Comparison of ENCODE assay signal across 1 cellular context in the genomic region with DNA sequence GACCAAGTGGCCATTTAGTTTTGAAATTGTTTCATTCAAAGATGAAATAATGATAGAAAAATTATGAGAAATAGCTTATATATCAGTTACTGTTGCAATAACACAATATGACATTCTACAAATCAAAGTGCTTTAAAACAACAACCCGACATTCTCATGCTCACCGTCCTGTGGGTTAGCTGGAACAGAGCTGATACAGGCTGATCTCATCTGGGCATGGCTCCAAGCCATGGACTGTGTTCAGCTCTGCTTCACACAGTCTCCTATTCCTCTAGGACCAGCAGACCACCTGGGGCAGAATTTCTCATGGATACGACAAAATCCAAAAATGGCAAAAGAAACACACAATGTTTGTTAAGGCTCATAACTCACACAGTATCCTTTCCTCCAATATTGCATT.
TF ChIP-seq lines count a peak whose summit lies in the region.

No MANE protein-coding gene starts in this region.

TF ChIP-seq in GM23338, 12 proteins besides CTCF, POLR2A, EP300 and RAD21 (continued from another document):
- TF ChIP-seq, protein P1, sequence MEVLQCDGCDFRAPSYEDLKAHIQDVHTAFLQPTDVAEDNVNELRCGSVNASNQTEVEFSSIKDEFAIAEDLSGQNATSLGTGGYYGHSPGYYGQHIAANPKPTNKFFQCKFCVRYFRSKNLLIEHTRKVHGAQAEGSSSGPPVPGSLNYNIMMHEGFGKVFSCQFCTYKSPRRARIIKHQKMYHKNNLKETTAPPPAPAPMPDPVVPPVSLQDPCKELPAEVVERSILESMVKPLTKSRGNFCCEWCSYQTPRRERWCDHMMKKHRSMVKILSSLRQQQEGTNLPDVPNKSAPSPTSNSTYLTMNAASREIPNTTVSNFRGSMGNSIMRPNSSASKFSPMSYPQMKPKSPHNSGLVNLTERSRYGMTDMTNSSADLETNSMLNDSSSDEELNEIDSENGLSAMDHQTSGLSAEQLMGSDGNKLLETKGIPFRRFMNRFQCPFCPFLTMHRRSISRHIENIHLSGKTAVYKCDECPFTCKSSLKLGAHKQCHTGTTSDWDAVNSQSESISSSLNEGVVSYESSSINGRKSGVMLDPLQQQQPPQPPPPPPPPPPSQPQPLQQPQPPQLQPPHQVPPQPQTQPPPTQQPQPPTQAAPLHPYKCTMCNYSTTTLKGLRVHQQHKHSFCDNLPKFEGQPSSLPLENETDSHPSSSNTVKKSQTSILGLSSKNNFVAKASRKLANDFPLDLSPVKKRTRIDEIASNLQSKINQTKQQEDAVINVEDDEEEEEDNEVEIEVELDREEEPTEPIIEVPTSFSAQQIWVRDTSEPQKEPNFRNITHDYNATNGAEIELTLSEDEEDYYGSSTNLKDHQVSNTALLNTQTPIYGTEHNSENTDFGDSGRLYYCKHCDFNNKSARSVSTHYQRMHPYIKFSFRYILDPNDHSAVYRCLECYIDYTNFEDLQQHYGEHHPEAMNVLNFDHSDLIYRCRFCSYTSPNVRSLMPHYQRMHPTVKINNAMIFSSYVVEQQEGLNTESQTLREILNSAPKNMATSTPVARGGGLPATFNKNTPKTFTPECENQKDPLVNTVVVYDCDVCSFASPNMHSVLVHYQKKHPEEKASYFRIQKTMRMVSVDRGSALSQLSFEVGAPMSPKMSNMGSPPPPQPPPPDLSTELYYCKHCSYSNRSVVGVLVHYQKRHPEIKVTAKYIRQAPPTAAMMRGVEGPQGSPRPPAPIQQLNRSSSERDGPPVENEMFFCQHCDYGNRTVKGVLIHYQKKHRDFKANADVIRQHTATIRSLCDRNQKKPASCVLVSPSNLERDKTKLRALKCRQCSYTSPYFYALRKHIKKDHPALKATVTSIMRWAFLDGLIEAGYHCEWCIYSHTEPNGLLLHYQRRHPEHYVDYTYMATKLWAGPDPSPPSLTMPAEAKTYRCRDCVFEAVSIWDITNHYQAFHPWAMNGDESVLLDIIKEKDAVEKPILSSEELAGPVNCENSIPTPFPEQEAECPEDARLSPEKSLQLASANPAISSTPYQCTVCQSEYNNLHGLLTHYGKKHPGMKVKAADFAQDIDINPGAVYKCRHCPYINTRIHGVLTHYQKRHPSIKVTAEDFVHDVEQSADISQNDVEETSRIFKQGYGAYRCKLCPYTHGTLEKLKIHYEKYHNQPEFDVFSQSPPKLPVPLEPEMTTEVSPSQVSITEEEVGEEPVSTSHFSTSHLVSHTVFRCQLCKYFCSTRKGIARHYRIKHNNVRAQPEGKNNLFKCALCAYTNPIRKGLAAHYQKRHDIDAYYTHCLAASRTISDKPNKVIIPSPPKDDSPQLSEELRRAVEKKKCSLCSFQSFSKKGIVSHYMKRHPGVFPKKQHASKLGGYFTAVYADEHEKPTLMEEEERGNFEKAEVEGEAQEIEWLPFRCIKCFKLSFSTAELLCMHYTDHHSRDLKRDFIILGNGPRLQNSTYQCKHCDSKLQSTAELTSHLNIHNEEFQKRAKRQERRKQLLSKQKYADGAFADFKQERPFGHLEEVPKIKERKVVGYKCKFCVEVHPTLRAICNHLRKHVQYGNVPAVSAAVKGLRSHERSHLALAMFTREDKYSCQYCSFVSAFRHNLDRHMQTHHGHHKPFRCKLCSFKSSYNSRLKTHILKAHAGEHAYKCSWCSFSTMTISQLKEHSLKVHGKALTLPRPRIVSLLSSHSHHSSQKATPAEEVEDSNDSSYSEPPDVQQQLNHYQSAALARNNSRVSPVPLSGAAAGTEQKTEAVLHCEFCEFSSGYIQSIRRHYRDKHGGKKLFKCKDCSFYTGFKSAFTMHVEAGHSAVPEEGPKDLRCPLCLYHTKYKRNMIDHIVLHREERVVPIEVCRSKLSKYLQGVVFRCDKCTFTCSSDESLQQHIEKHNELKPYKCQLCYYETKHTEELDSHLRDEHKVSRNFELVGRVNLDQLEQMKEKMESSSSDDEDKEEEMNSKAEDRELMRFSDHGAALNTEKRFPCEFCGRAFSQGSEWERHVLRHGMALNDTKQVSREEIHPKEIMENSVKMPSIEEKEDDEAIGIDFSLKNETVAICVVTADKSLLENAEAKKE (CRISPR knock-in tag; IDR thresholded peaks at IDR 0.05), result no peak
